Comparison of ENCODE assay signal across 23 cellular contexts in the genomic region with DNA sequence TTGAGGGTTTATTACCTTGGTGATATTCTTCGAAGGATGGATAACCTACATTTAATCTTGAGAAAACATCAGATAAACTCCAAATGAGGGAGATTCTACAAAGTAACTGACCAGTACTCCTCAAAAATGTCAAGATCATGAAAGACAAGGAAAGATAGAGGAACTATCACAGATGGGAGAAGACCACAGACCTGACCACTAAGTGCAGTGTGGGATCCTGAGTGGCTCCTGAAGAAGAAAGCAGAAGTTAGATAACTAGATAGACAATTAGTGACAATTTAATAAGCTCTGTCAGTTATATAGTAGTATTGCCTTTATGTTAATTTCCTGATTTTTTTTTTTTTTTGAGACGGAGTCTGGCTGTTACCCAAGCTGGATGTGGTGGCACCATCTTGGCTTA.
"Had no signal": no experiment of that assay in that cellular context is flagged by ENCODE, and none has a peak within 500 bp of the region (broad histone marks: within the 10 kb centered on the region; RNA-seq: fewer than 3 reads in every experiment).

No MANE protein-coding gene starts in this region.

- DNase-seq: activated CD4-positive, alpha-beta memory T cell treated with anti-CD3 and anti-CD28 coated beads, Interleukin-2, amount 10 ng/mL, durations not matched to agents 7 days and 5 days; activated CD4-positive, alpha-beta T cell treated with anti-CD3 and anti-CD28 coated beads for 1 hour; activated CD4-positive, alpha-beta T cell treated with anti-CD3 and anti-CD28 coated beads, Interleukin-2, amount 10 ng/mL, durations not matched to agents 7 days and 5 days; activated gamma-delta T cell treated with Interleukin-2 at 50 U/mL for 16 hours; activated naive CD4-positive, alpha-beta T cell treated with anti-CD3 and anti-CD28 coated beads, Interleukin-2, amount 50 U/mL, for 16 hours; activated T-cell treated with anti-CD3 and anti-CD28 coated beads, Interleukin-2, amount 50 U/mL, for 4 hours; amniotic stem cell; brain microvascular endothelial cell; caudate nucleus; cortex of kidney; effector memory CD8-positive, alpha-beta T cell; islet precursor cell; left ventricle myocardium inferior; mesendoderm; mucosa of descending colon; ovary; small intestine; stimulated activated CD4-positive, alpha-beta T cell treated with anti-CD3 and anti-CD28 coated beads, Interleukin-4, amount 100 ng/mL, for 24 hours; trophoblast cell; uterus had no signal

- FAIRE-seq: astrocyte, endothelial cell of umbilical vein, small intestine, TTC549 had no signal
